ENCODE assay signal across 21 cellular contexts in the genomic region with DNA sequence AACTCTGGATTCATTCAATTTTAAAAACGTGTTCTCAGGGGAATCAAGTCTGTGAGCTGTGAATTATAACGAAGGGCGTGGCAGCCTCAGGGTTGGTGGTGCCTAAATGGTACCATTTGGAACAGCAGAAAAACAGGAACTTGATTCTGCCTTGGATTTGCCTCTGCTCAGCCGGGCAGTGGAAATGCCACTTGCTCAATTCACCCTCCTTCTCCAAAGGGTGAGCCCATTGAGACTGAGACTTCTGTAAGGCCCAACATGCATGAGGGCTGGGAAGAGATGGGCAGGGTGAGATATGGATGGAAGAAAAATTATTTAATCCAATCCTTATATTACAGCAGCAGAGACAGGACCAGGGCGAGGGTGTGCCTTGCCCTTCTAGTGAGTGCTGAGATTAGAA.
"Had no signal": no experiment of that assay in that cellular context is flagged by ENCODE, and none has a peak within 500 bp of the region (broad histone marks: within the 10 kb centered on the region; RNA-seq: fewer than 3 reads in every experiment).

No MANE protein-coding gene starts in this region.

- ATAC-seq: HepG2, Panc1, PC-3 had no signal

- H3K9me2 ChIP-seq: SK-N-SH had no signal

- H3K4me2 ChIP-seq: SK-N-SH had no signal

- DNase-seq: IMR-90, Karpas-422, KG1, MG63, NCI-H1048, NCI-H1105, NCI-H1417 treated with DMSO at 0.1 percent for 48 hours, NCI-H1694 treated with DMSO at 0.1 percent for 48 hours, NCI-H1930, NCI-H2081, NCI-H2107, NCI-H2227 treated with DMSO at 0.1 percent for 48 hours, NCI-H524, NCI-H526 treated with DMSO at 0.1 percent for 48 hours, NCI-H748 treated with DMSO at 0.1 percent for 48 hours, PC-3, SHP77, SK-N-SH had no signal

- H3K9ac ChIP-seq: SK-N-SH had no signal

- H3K4me3 ChIP-seq: MG63 had no signal

- H3K9me3 ChIP-seq: MG63, SK-N-SH had no signal

- H3K36me3 ChIP-seq: MG63 had no signal

- H3K27ac ChIP-seq: RWPE1 had no signal
